In the genomic region with DNA sequence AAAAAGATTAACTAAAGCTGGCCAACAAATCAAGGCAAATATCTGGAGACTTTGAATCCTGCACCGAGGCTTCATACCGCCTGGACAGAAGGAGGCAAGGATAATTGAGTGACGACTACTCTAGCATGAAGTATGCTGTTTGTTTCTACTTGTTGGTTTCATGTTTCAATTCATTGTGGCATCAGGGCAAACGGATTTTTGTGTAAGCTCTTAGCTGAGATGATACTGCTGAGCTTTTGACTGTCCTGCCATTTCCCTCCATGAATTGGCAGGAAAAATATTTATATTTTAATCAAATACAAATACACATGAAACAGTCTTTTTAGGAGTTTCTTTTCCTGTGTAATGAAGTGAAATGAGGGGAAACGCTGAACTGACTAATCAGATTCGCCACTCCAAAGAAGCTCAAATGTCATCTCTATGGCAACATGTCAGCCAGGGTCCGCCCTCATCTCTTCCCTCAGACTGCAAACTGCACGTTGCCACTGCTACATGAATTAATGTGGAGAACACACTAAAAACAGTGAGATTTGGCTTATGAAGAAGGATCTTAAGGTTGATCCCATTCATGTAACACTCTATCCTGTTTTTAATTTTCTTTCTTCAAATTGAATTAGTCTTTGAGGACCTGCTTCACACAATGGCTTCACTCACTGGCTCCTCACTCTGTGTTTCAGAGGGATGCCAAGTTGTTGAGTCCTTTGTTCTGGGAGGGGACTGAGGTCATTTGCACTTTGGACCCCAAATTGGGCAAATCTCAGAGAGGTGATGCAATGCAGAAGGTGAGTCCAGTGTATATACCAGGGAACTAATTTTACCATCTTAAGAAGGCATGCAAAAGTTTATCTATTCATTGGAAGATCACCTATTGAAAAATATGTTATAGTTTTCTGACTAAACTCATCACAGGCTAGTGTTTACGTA, we compare ENCODE assay signal across 8 cellular contexts.
DNase-seq lines count a peak whose midpoint lies in the region; TF ChIP-seq lines count a peak whose summit lies in the region.

No MANE protein-coding gene starts in this region.

- TF ChIP-seq EP300 in suprapubic skin (IDR thresholded peaks at IDR 0.05) (no peak), sigmoid colon (IDR thresholded peaks at IDR 0.05) (no peak)

- no peak overlapping the region for H2AFZ ChIP-seq in Karpas-422 (ENCODE audit: low read length)

- H3K27ac ChIP-seq in suprapubic skin (peak overlapping the region; percentile 5), Karpas-422 (ENCODE audit: low read length) (no peak overlapping the region), sigmoid colon (peak overlapping the region in 1 of 4 donors; percentile 16)

- no peaks in the 10 kb centered on the region for H3K9me2 ChIP-seq in Karpas-422 (replicated peaks; ENCODE audit: insufficient read depth, low read length)

- TF ChIP-seq CTCF in suprapubic skin (IDR thresholded peaks at IDR 0.05) (no peak), lower leg skin (IDR thresholded peaks at IDR 0.05) (no peak), sigmoid colon (IDR thresholded peaks at IDR 0.05) (no peak)

- no peak overlapping the region for H3K4me2 ChIP-seq in Karpas-422 (ENCODE audit: low read depth, low read length, poor library complexity, severe bottlenecking)

- H3K27me3 ChIP-seq in suprapubic skin, result no peaks in the 10 kb centered on the region
- H3K27me3 ChIP-seq in Karpas-422 (ENCODE audit: low read length), result no peaks in the 10 kb centered on the region
- no peaks in the 10 kb centered on the region for H3K27me3 ChIP-seq in sigmoid colon

- no peaks in the 10 kb centered on the region for H3K79me2 ChIP-seq in Karpas-422 (ENCODE audit: low read length)

- H3K4me3 ChIP-seq in suprapubic skin, result no peak overlapping the region
- no peak overlapping the region for H3K4me3 ChIP-seq in Karpas-422 (ENCODE audit: low read length)
- no peak overlapping the region for H3K4me3 ChIP-seq in lower leg skin (ENCODE audit: low read depth, poor library complexity, severe bottlenecking)
- no peak overlapping the region for H3K4me3 ChIP-seq in sigmoid colon

- H3K36me3 ChIP-seq in suprapubic skin (no peaks in the 10 kb centered on the region), Karpas-422 (ENCODE audit: insufficient read depth, low read length) (no peaks in the 10 kb centered on the region), sigmoid colon (no peaks in the 10 kb centered on the region)

- no peak overlapping the region for H3K9ac ChIP-seq in Karpas-422 (ENCODE audit: low read length)

- DNase-seq in HT1080 (ENCODE audit: low read depth), result peak; percentile 8
- DNase-seq in NCI-H526 treated with DMSO at 0.1 percent for 48 hours (lab: John Stamatoyannopoulos, UW), result peak; percentile 80
- peak; percentile 38 for DNase-seq in fibroblast of the conjunctiva (ENCODE audit: low read depth)
- DNase-seq in suprapubic skin (ENCODE audit: low spot score in 2 of 2), result no peak
- no peak for DNase-seq in Karpas-422
- DNase-seq in ureter (ENCODE audit: low spot score), result no peak
- DNase-seq in lower leg skin (ENCODE audit: low spot score in 2 of 2), result no peak
- no peak for DNase-seq in sigmoid colon

- H3K4me1 ChIP-seq in suprapubic skin (peaks cover 3% of the 10 kb centered on the region), Karpas-422 (ENCODE audit: low read length) (no peaks in the 10 kb centered on the region), sigmoid colon (no peaks in the 10 kb centered on the region)

- intact Hi-C loops in lower leg skin (cut with DNase I; ENCODE audit: low total_unique reads), result no loop called here
- intact Hi-C loops in sigmoid colon (cut with DNase I), result no loop called here

- WGBS in suprapubic skin, result 57% methylated on average over 9 of the region's 9 CpGs
- 47 to 53% methylated on average over 9 of the region's 9 CpGs for WGBS in lower leg skin, 2 donors
- 66 to 83% methylated on average over 9 of the region's 9 CpGs for WGBS in sigmoid colon, 2 donors

- H4K20me1 ChIP-seq in Karpas-422 (ENCODE audit: insufficient read depth, low read depth, low read length), result no peaks in the 10 kb centered on the region

- TF ChIP-seq POLR2A in suprapubic skin (IDR thresholded peaks at IDR 0.05) (no peak), lower leg skin (IDR thresholded peaks at IDR 0.05) (no peak), sigmoid colon (IDR thresholded peaks at IDR 0.05) (no peak)

- H3K9me3 ChIP-seq in suprapubic skin, result no peaks in the 10 kb centered on the region
- no peaks in the 10 kb centered on the region for H3K9me3 ChIP-seq in Karpas-422 (ENCODE audit: low read length)
- H3K9me3 ChIP-seq in sigmoid colon, result no peaks in the 10 kb centered on the region

Comparison
In these comparisons a context has a peak if more than half of its experiments do, and no peak if none do; other contexts are left out.
1. DNase-seq: peak in HT1080 (single experiment), NCI-H526 treated with DMSO at 0.1 percent for 48 hours (single experiment) and fibroblast of the conjunctiva (single experiment); none in suprapubic skin (0 of 2), Karpas-422 (single experiment), ureter (single experiment), lower leg skin (0 of 2) and sigmoid colon (single experiment).